ENCODE assay signal across 13 cellular contexts in the genomic region with DNA sequence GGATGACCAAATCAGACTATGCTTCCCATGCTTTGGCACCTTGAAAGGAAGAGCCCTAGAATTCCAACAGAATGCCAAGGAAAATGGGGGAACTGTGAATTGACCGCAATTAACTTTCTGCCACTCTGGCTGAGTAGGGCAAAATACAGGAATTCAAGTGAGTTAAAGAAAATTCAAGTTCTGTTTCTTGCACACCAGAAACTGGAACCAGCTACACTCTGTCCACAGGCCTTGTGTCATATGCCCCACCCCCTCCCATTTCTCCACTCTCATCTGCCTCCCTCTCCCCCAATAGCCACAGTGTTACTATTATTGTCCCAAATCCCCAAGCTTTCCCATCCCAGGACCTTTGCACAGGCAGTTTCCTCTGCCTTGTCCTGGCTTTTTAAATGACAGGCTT. TPM values are rescaled to one million over a fixed set of nuclear protein-coding genes. Genes with fewer than 3 reads are reported as not detected.
DNase-seq lines count a peak whose midpoint lies in the region; ATAC-seq and TF ChIP-seq lines count a peak whose summit lies in the region.
"Had no signal": no experiment of that assay in that cellular context is flagged by ENCODE, and none has a peak within 500 bp of the region (broad histone marks: within the 10 kb centered on the region; RNA-seq: fewer than 3 reads in every experiment).

No MANE protein-coding gene starts in this region.

- no peaks in the 10 kb centered on the region for H3K27me3 ChIP-seq in cardiac muscle cell
- no peaks in the 10 kb centered on the region for H3K27me3 ChIP-seq in right cardiac atrium (ENCODE audit: control insufficient read depth, insufficient read depth)
- H3K27me3 ChIP-seq in transverse colon, result no peaks in the 10 kb centered on the region
- H3K27me3 ChIP-seq in H7 (ENCODE audit: control insufficient read depth, insufficient read depth, low read length), result no peaks in the 10 kb centered on the region
- H3K27me3 ChIP-seq: suprapubic skin had no signal

- H3K4me1 Mint-ChIP-seq in WTC11, result peaks cover 15% of the 10 kb centered on the region
- H3K4me1 Mint-ChIP-seq in mesothelial cell of epicardium, result peaks cover 25% of the 10 kb centered on the region

- H3K9me3 ChIP-seq in cardiac muscle cell (ENCODE audit: low read depth) (no peaks in the 10 kb centered on the region), right cardiac atrium (ENCODE audit: control insufficient read depth, low read length) (no peaks in the 10 kb centered on the region), transverse colon (no peaks in the 10 kb centered on the region)
- H3K9me3 ChIP-seq: suprapubic skin had no signal

- no peak for TF ChIP-seq CTCF in cardiac muscle cell (IDR thresholded peaks at IDR 0.05; ENCODE audit: low read depth, low read length)
- no peak for TF ChIP-seq CTCF in WTC11 (IDR thresholded peaks at IDR 0.05)
- TF ChIP-seq CTCF in mesothelial cell of epicardium (IDR thresholded peaks at IDR 0.05; ENCODE audit: unreplicated experiment), result no peak
- TF ChIP-seq CTCF in transverse colon (IDR thresholded peaks at IDR 0.05), result no peak

- POLR2A ChIA-PET in WTC11 (lab: Charles Lee), result no interaction called here

- H3K9me3 Mint-ChIP-seq in WTC11 (no peaks in the 10 kb centered on the region), mesothelial cell of epicardium (no peaks in the 10 kb centered on the region)

- no peak for TF ChIP-seq POLR2A in transverse colon (IDR thresholded peaks at IDR 0.05)

- H3K36me3 Mint-ChIP-seq in WTC11 (peaks cover 11% of the 10 kb centered on the region), mesothelial cell of epicardium (peaks cover 14% of the 10 kb centered on the region)

- CTCF ChIA-PET in WTC11 (lab: Charles Lee), result interaction anchor here (1.4 kb wide), 1 partner anchor 20 kb away, joined by 3 read pairs; no protein-coding TSS in a partner anchor

- no peak overlapping the region for H3K4me3 ChIP-seq in cardiac muscle cell
- no peak overlapping the region for H3K4me3 ChIP-seq in right cardiac atrium (ENCODE audit: low read length)
- no peak overlapping the region for H3K4me3 ChIP-seq in transverse colon
- no peak overlapping the region for H3K4me3 ChIP-seq in H7 (ENCODE audit: insufficient read depth, low read depth, low read length)
- H3K4me3 ChIP-seq: suprapubic skin had no signal

- H3K27me3 Mint-ChIP-seq in WTC11 (ENCODE audit: low read depth) (no peaks in the 10 kb centered on the region), mesothelial cell of epicardium (ENCODE audit: low read depth) (no peaks in the 10 kb centered on the region)

- peaks cover 16% of the 10 kb centered on the region for H3K36me3 ChIP-seq in cardiac muscle cell
- H3K36me3 ChIP-seq in transverse colon, result peaks cover 0 to 18% (median 7%) of the 10 kb centered on the region in 4 donors
- H3K36me3 ChIP-seq in H7 (replicated peaks; ENCODE audit: control insufficient read depth, insufficient read depth, low read length), result peaks cover 19% of the 10 kb centered on the region

- H3K27ac ChIP-seq in cardiac muscle cell (peak overlapping the region; percentile 67), right cardiac atrium (ENCODE audit: low read length) (no peak overlapping the region), transverse colon (peak overlapping the region; percentile 93 to 97 (median 96))
- H3K27ac ChIP-seq: suprapubic skin had no signal

- intact Hi-C loops in right cardiac atrium (cut with DNase I) (loop anchor here in 1 of 4 donors (10.0 kb wide), 1 partner anchor 235 kb away; a partner anchor contains a TSS), transverse colon (cut with DNase I; ENCODE audit: low total_unique reads) (loop anchor here (10.0 kb wide), 1 partner anchor 235 kb away; a partner anchor contains a TSS)

- H3K27ac Mint-ChIP-seq in WTC11 (peak overlapping the region; percentile 8; the same call in 1 of the 2 replicates), mesothelial cell of epicardium (peak overlapping the region; percentile 39)

- no peak for TF ChIP-seq EP300 in transverse colon (IDR thresholded peaks at IDR 0.05; ENCODE audit: low read depth)

- H3K4me3 Mint-ChIP-seq in WTC11 (no peak overlapping the region), mesothelial cell of epicardium (no peak overlapping the region)

- in situ Hi-C loops in transverse colon (cut with MboI; ENCODE audit: low pct_ligation_motif_present in 1 of 4, low pct_unique_long_range_greater_than_20kb in 1 of 4, low sequenced_read_pairs in 3 of 4), result no loop called here

- peaks cover 17% of the 10 kb centered on the region for H3K4me1 ChIP-seq in cardiac muscle cell (ENCODE audit: low read depth)
- H3K4me1 ChIP-seq in right cardiac atrium (ENCODE audit: control insufficient read depth, insufficient read depth, low read length), result peaks cover 9% of the 10 kb centered on the region
- peaks cover 12 to 34% (median 17%) of the 10 kb centered on the region in 4 donors for H3K4me1 ChIP-seq in transverse colon

- 95% methylated on average over 1 of the region's 1 CpG for WGBS in right cardiac atrium
- 95% methylated on average over 1 of the region's 1 CpG; no CpG with 5 or more reads in 1 of the 2 donors for WGBS in transverse colon (ENCODE audit: low coverage in 1 of 2), 2 donors

- DNase-seq in cardiac muscle cell (ENCODE audit: low read depth in 1 of 2, low spot score in 1 of 2) (no peak), right cardiac atrium (no peak), WTC11 (ENCODE audit: low spot score) (no peak), mesothelial cell of epicardium (ENCODE audit: low spot score in 2 of 2, unreplicated experiment in 2 of 2) (no peak), transverse colon (no peak), left lobe of liver (ENCODE audit: low spot score) (no peak), H7 (no peak), AG08395 (ENCODE audit: low spot score) (no peak)
- DNase-seq: AML-193, kidney, NCI-H2081, nucleus accumbens had no signal

- ATAC-seq in right cardiac atrium (no peak), WTC11 (no peak), left lobe of liver (no peak)

TF ChIP-seq in WTC11, 78 proteins besides CTCF, POLR2A, EP300 and RAD21:
- TF ChIP-seq, protein P1, sequence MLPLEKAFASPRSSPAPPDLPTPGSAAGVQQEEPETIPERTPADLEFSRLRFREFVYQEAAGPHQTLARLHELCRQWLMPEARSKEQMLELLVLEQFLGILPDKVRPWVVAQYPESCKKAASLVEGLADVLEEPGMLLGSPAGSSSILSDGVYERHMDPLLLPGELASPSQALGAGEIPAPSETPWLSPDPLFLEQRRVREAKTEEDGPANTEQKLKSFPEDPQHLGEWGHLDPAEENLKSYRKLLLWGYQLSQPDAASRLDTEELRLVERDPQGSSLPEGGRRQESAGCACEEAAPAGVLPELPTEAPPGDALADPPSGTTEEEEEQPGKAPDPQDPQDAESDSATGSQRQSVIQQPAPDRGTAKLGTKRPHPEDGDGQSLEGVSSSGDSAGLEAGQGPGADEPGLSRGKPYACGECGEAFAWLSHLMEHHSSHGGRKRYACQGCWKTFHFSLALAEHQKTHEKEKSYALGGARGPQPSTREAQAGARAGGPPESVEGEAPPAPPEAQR (CRISPR knock-in tag; IDR thresholded peaks at IDR 0.05), result no peak
- no peak for TF ChIP-seq CREB1 (CRISPR knock-in tag; IDR thresholded peaks at IDR 0.05)
- no peak for TF ChIP-seq SP1 (CRISPR knock-in tag; conservative IDR thresholded peaks at IDR 0.05)
- no peak for TF ChIP-seq ZNF138 (CRISPR knock-in tag; conservative IDR thresholded peaks at IDR 0.05)
- TF ChIP-seq NR3C1 (CRISPR knock-in tag; conservative IDR thresholded peaks at IDR 0.05; ENCODE audit: low read depth), result no peak
- TF ChIP-seq TP53 (CRISPR knock-in tag; IDR thresholded peaks at IDR 0.05), result no peak
- TF ChIP-seq NR2C2 (CRISPR knock-in tag; IDR thresholded peaks at IDR 0.05), result no peak
- no peak for TF ChIP-seq TEAD1 (CRISPR knock-in tag; IDR thresholded peaks at IDR 0.05)
- TF ChIP-seq RORB (CRISPR knock-in tag; IDR thresholded peaks at IDR 0.05), result no peak
- TF ChIP-seq ELF4 (CRISPR knock-in tag; IDR thresholded peaks at IDR 0.05; ENCODE audit: low read depth), result no peak
- TF ChIP-seq FOXJ3 (CRISPR knock-in tag; IDR thresholded peaks at IDR 0.05; ENCODE audit: borderline replicate concordance), result no peak
TF ChIP-seq in WTC11: peak in this region for 0.

RNA-seq across cellular contexts. Expression of a gene that starts 4.2 kb away (rescaled TPM):
- total RNA-seq in cardiac muscle cell (37.0 and 38.5 TPM in 2 replicates), right cardiac atrium (10 to 100 TPM; 66.7 to 85.0 (median 73.7) TPM), WTC11 (2021) (17.8 to 24.7 TPM (median 20.4 TPM) in 3 replicates), mesothelial cell of epicardium (40.1 to 43.6 TPM (median 42.7 TPM) in 3 replicates), transverse colon (100 to 1,000 TPM in 1 of 4 donors, 10 to 100 TPM in 3; 34.0 to 154 (median 44.3) TPM), left lobe of liver (31.6 TPM)
- polyA plus RNA-seq in cardiac muscle cell (43.9 and 51.1 TPM in 2 replicates), right cardiac atrium (54.8 TPM)
- total RNA-seq in H7 (2014; rRNA removed; shearing (Covaris generic)), result 25.0 and 25.6 TPM in 2 replicates

RNA-seq across cellular contexts. Expression of a gene that starts 7.7 kb away (rescaled TPM):
- total RNA-seq in cardiac muscle cell (15.9 and 20.6 TPM in 2 replicates), right cardiac atrium (10 to 100 TPM; 70.9 to 76.4 (median 73.5) TPM), WTC11 (2021) (49.1 to 56.3 TPM (median 49.3 TPM) in 3 replicates), mesothelial cell of epicardium (24.7 to 26.1 TPM (median 26.0 TPM) in 3 replicates), transverse colon (10 to 100 TPM in 3 of 4 donors, not detected in 1; 25.4 to 59.8 (median 32.9) TPM), left lobe of liver (20.9 TPM)
- polyA plus RNA-seq in cardiac muscle cell (70.7 and 75.7 TPM in 2 replicates), right cardiac atrium (121 TPM)
- total RNA-seq in H7 (2014; rRNA removed; shearing (Covaris generic)), result 14.4 and 14.5 TPM in 2 replicates
